In the genomic region with DNA sequence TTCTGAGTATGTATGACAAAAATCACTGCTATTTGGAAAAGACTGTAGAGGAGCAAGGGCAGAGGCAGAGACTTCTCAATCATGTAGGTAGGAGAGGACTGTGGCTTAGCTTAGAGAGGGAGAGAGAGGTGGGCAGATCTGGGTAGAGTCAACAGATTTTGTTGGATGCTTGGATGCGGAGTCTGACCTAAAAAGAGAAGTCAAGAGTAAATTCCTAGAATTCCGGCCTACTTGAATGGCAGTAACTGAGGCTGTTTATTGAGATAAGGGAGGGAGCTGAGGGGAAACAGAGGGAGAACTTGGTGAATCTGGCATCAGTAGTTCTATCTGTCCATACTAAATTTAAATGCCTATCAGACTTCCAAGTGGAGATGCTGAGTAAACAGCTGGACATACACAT, we compare ENCODE assay signal across 11 cellular contexts. TPM values are rescaled to one million over a fixed set of nuclear protein-coding genes. Genes with fewer than 3 reads are reported as not detected.
DNase-seq lines count a peak whose midpoint lies in the region; ATAC-seq, FAIRE-seq and TF ChIP-seq lines count a peak whose summit lies in the region.
"Had no signal": no experiment of that assay in that cellular context is flagged by ENCODE, and none has a peak within 500 bp of the region (broad histone marks: within the 10 kb centered on the region; RNA-seq: fewer than 3 reads in every experiment).

No MANE protein-coding gene starts in this region.

- H3K4me1 Mint-ChIP-seq in CD8-positive, alpha-beta memory T cell = peaks cover 15 to 34% (median 21%) of the 10 kb centered on the region in 3 donors
- peaks cover 24% of the 10 kb centered on the region for H3K4me1 Mint-ChIP-seq in neural crest cell

- in situ Hi-C loops in K562 (cut with MboI) = loop anchor here (25.0 kb wide), 1 partner anchor 1913 kb away; no protein-coding TSS in a partner anchor

- no peak overlapping the region for H2AFZ ChIP-seq in K562 (ENCODE audit: low read depth, low read length)

- H3K27me3 Mint-ChIP-seq in CD8-positive, alpha-beta memory T cell = no peaks in the 10 kb centered on the region
- H3K27me3 Mint-ChIP-seq in neural crest cell (ENCODE audit: low read depth) = no peaks in the 10 kb centered on the region

- no peaks in the 10 kb centered on the region for H3K9me3 Mint-ChIP-seq in CD8-positive, alpha-beta memory T cell
- H3K9me3 Mint-ChIP-seq in neural crest cell = peaks cover 2% of the 10 kb centered on the region

- intact Hi-C loops in K562 (cut with micrococcal nuclease) = no loop called here

- POLR2A ChIA-PET in CD8-positive, alpha-beta memory T cell (lab: Charles Lee) = interaction anchor here (1.3 kb wide), 1 partner anchor 23 kb away, joined by 3 read pairs; no protein-coding TSS in a partner anchor
- POLR2A ChIA-PET in K562 (lab: Yijun Ruan, JAX) (interaction anchor here (1.5 to 1.6 kb wide), 2 partner anchors 9 to 12 kb away, joined by 3 to 4 read pairs; no protein-coding TSS in a partner anchor), RWPE1 (lab: Yijun Ruan, JAX; ENCODE audit: low non-redundant PET) (no interaction called here)

- peak overlapping the region in 4 of 7 donors; percentile 3 to 76 (median 26) for H3K4me3 Mint-ChIP-seq in CD8-positive, alpha-beta memory T cell
- H3K4me3 Mint-ChIP-seq in neural crest cell = peak overlapping the region; percentile 74

- peaks cover 0 to 4% (median 0%) of the 10 kb centered on the region in 3 donors for H3K36me3 Mint-ChIP-seq in CD8-positive, alpha-beta memory T cell
- peaks cover 14% of the 10 kb centered on the region for H3K36me3 Mint-ChIP-seq in neural crest cell (ENCODE audit: low read depth)

- ATAC-seq in GM21717 (IDR thresholded peaks at IDR 0.05; ENCODE audit: unreplicated experiment) (peak; percentile 6), K562 (no peak), HG03460 (IDR thresholded peaks at IDR 0.05; ENCODE audit: unreplicated experiment) (no peak)

- no peak overlapping the region for H3K4me3 ChIP-seq in CD8-positive, alpha-beta memory T cell (ENCODE audit: low read length)
- no peak overlapping the region for H3K4me3 ChIP-seq in K562

- FAIRE-seq in K562 (lab: Jason Lieb, UNC) = peak; percentile 19

- no peaks in the 10 kb centered on the region for H3K9me1 ChIP-seq in K562 (ENCODE audit: control insufficient read depth, insufficient read depth, low read length)

- TF ChIP-seq EP300 in K562 (IDR thresholded peaks at IDR 0.05; ENCODE audit: low read length) = no peak

- TF ChIP-seq CTCF in K562 (IDR thresholded peaks at IDR 0.05 in 2 of 3, conservative IDR thresholded peaks at IDR 0.05 in 1 of 3; ENCODE audit: insufficient read depth in 2 of 3, low read depth in 1 of 3, low read length in 3 of 3) = no peak
- no peak for TF ChIP-seq CTCF in neural crest cell (conservative IDR thresholded peaks at IDR 0.05)
- no peak for TF ChIP-seq CTCF in RWPE1 (conservative IDR thresholded peaks at IDR 0.05; ENCODE audit: low read depth)

- no peaks in the 10 kb centered on the region for H4K20me1 ChIP-seq in K562 (replicated peaks; ENCODE audit: control insufficient read depth, insufficient read depth, low read length)

- CTCF ChIA-PET in CD8-positive, alpha-beta memory T cell (lab: Charles Lee) = no interaction called here
- CTCF ChIA-PET in K562 (lab: Yijun Ruan, JAX; ENCODE audit: low intra/inter-chr PET ratio) (no interaction called here), RWPE1 (lab: Yijun Ruan, JAX) (interaction anchor here (0.6 kb wide), 1 partner anchor 44 kb away, joined by 3 read pairs; no protein-coding TSS in a partner anchor)

- no peaks in the 10 kb centered on the region for H3K9me3 ChIP-seq in CD8-positive, alpha-beta memory T cell (ENCODE audit: low read length)
- no peaks in the 10 kb centered on the region for H3K9me3 ChIP-seq in K562 (replicated peaks; ENCODE audit: control insufficient read depth, insufficient read depth, low read depth, low read length)

- no peaks in the 10 kb centered on the region for H3K27me3 ChIP-seq in CD8-positive, alpha-beta memory T cell (ENCODE audit: insufficient read depth, low read length, poor library complexity, severe bottlenecking)
- H3K27me3 ChIP-seq in K562 (ENCODE audit: control insufficient read depth in 2 of 2, insufficient read depth in 2 of 2, low read length in 2 of 2) = no peaks in the 10 kb centered on the region

- H3K4me1 ChIP-seq in CD8-positive, alpha-beta memory T cell (ENCODE audit: insufficient read depth, low read length) = no peaks in the 10 kb centered on the region
- peaks cover 3 to 8% of the 10 kb centered on the region in 2 experiments; a peak in 2 of 5 replicates for H3K4me1 ChIP-seq in K562 (replicated peaks in 1 of 2; ENCODE audit: control insufficient read depth in 2 of 2, insufficient read depth in 2 of 2, low read length in 2 of 2)

- TF ChIP-seq POLR2A in K562 (conservative IDR thresholded peaks at IDR 0.05) = no peak

- no peaks in the 10 kb centered on the region for H3K79me2 ChIP-seq in K562 (ENCODE audit: control insufficient read depth, insufficient read depth, low read length)

- H3K9ac ChIP-seq in K562 (ENCODE audit: insufficient read depth in 1 of 2, low read depth in 2 of 2, low read length in 2 of 2) = no peak overlapping the region

- no peak for DNase-seq in CD8-positive, alpha-beta memory T cell
- DNase-seq in K562 (ENCODE audit: extremely low read depth in 1 of 4, low spot score in 3 of 4) (no peak), neural crest cell (ENCODE audit: low read depth, low spot score) (no peak), RWPE1 (ENCODE audit: low spot score) (no peak), kidney glomerular epithelial cell (lab: John Stamatoyannopoulos, UW) (no peak), DMS 273 treated with DMSO at 0.1 percent for 48 hours (lab: John Stamatoyannopoulos, UW) (no peak)
- DNase-seq: activated CD4-positive, alpha-beta T cell treated with anti-CD3 and anti-CD28 coated beads for 48 hours; NCI-H2029 treated with DMSO at 0.1 percent for 48 hours had no signal

- no TSS peak for BruUV-seq in K562 (replicated peaks; lab: Mats Ljungman, UMichigan)

- peak overlapping the region in 4 of 8 donors; percentile 11 to 77 (median 16) for H3K27ac Mint-ChIP-seq in CD8-positive, alpha-beta memory T cell
- no peak overlapping the region for H3K27ac Mint-ChIP-seq in neural crest cell (ENCODE audit: unreplicated experiment)

- H3K27ac ChIP-seq in CD8-positive, alpha-beta memory T cell (ENCODE audit: low read depth, low read length) = no peak overlapping the region
- H3K27ac ChIP-seq in K562 (ENCODE audit: extremely low read depth, low read depth, low read length) (no peak overlapping the region), RWPE1 (no peak overlapping the region)
- H3K27ac ChIP-seq: C4-2B had no signal

- no peak for TF ChIP-seq RAD21 in K562 (CRISPR knock-in tag; conservative IDR thresholded peaks at IDR 0.05 in 1 of 2, IDR thresholded peaks at IDR 0.05 in 1 of 2)

- H3K36me3 ChIP-seq in CD8-positive, alpha-beta memory T cell (ENCODE audit: insufficient read depth, low read length) = no peaks in the 10 kb centered on the region
- H3K36me3 ChIP-seq in K562 (ENCODE audit: control insufficient read depth, insufficient read depth, low read length) = peaks cover 15% of the 10 kb centered on the region; the same call in 2 of the 3 replicates

- no peak overlapping the region for H3K4me2 ChIP-seq in K562 (ENCODE audit: insufficient read depth, low read length)

- WGBS in K562 (ENCODE audit: insufficient coverage, low coverage, missing lambda C conversion rate) = 70% methylated on average over 2 of the region's 2 CpGs

RNA-seq across cellular contexts. Expression of a gene that starts 2.4 kb away (rescaled TPM):
- 1 to 10 TPM in 1 of 2 experiments, under 1 TPM in 1; 0.72 to 1.4 TPM for total RNA-seq in CD8-positive, alpha-beta memory T cell
- polyA plus RNA-seq in CD8-positive, alpha-beta memory T cell = 0.29 TPM
- total RNA-seq in K562 (2011; cell fraction: chromatin; rRNA removed; ENCODE audit: low replicate concordance) = 0.32 and 2.6 TPM in 2 replicates
- total RNA-seq in K562 (2011; cell fraction: nucleolus; rRNA removed) = 0.26 and 0.33 TPM in 2 replicates
- 0.95 and 2.5 TPM in 2 replicates for total RNA-seq in K562 (2011; cell fraction: nucleoplasm; rRNA removed)
- total RNA-seq in K562 (2014; rRNA removed) (0.41 and 0.69 TPM in 2 replicates), K562 (2014; rRNA removed; fragmentation: Illumina TruSeq; extraction: Trizol) (0.98 TPM in 1 of 2 replicates, not detected in the other), K562 (2015; rRNA removed; fragmentation: Illumina TruSeq; extraction: Trizol) (1.2 and 2.2 TPM in 2 replicates), K562 (2021) (1.7 and 2.1 TPM in 2 replicates), neural crest cell (1.4 and 1.9 TPM in 2 replicates)
- polyA plus RNA-seq in K562 (2011; rRNA removed) (0.17 TPM in 1 of 2 replicates, not detected in the other), K562 (2014; fragmentation: Illumina TruSeq; extraction: Trizol) (1.8 TPM in 1 of 2 replicates, not detected in the other), K562 (2014; fragmentation: Nextera tagmentation; extraction: Ambion mirVana) (1 to 10 TPM in 1 of 2 experiments, under 1 TPM in 1; 0.93 to 1.6 TPM), K562 (2014; rRNA removed) (0.15 and 0.38 TPM in 2 replicates)
- polyA plus RNA-seq in K562 (2011; cell fraction: cytosol; rRNA removed) = 0.01 and 0.03 TPM in 2 replicates
- polyA plus RNA-seq in K562 (2011; cell fraction: nucleus; rRNA removed) = 0.20 and 0.35 TPM in 2 replicates
- 1.1 and 1.2 TPM in 2 replicates for polyA plus RNA-seq in K562 (2012)
- 0.07 TPM in 1 of 2 replicates, not detected in the other for polyA minus RNA-seq in K562 (2011; rRNA and poly(A)+ RNA removed)
- polyA minus RNA-seq in K562 (2011; cell fraction: cytosol; rRNA and poly(A)+ RNA removed) = not detected in 2 replicates
- polyA minus RNA-seq in K562 (2011; cell fraction: nucleus; rRNA and poly(A)+ RNA removed) = 0.81 and 2.2 TPM in 2 replicates

RNA-seq across cellular contexts. Expression of a gene that starts 25.9 kb away (rescaled TPM):
- total RNA-seq in CD8-positive, alpha-beta memory T cell = 10 to 100 TPM; 47.7 to 47.8 TPM
- polyA plus RNA-seq in CD8-positive, alpha-beta memory T cell = 32.7 TPM
- total RNA-seq in K562 (2011; cell fraction: chromatin; rRNA removed; ENCODE audit: low replicate concordance) = 21.4 and 62.0 TPM in 2 replicates
- 22.8 and 31.2 TPM in 2 replicates for total RNA-seq in K562 (2011; cell fraction: nucleolus; rRNA removed)
- 53.7 and 91.9 TPM in 2 replicates for total RNA-seq in K562 (2011; cell fraction: nucleoplasm; rRNA removed)
- 91.6 and 93.4 TPM in 2 replicates for total RNA-seq in K562 (2014; rRNA removed)
- total RNA-seq in K562 (2014; rRNA removed; fragmentation: Illumina TruSeq; extraction: Trizol) = 45.7 and 54.6 TPM in 2 replicates
- 39.5 and 45.3 TPM in 2 replicates for total RNA-seq in K562 (2015; rRNA removed; fragmentation: Illumina TruSeq; extraction: Trizol)
- 52.4 and 57.9 TPM in 2 replicates for total RNA-seq in K562 (2021)
- 37.2 and 41.2 TPM in 2 replicates for polyA plus RNA-seq in K562 (2011; rRNA removed)
- polyA plus RNA-seq in K562 (2011; cell fraction: cytosol; rRNA removed) = 26.0 and 113 TPM in 2 replicates
- 9.5 and 12.7 TPM in 2 replicates for polyA plus RNA-seq in K562 (2011; cell fraction: nucleus; rRNA removed)
- 21.7 and 33.5 TPM in 2 replicates for polyA plus RNA-seq in K562 (2012)
- 25.0 and 30.2 TPM in 2 replicates for polyA plus RNA-seq in K562 (2014; fragmentation: Illumina TruSeq; extraction: Trizol)
- 10 to 100 TPM; 15.9 to 16.5 TPM for polyA plus RNA-seq in K562 (2014; fragmentation: Nextera tagmentation; extraction: Ambion mirVana)
- 34.3 and 41.7 TPM in 2 replicates for polyA plus RNA-seq in K562 (2014; rRNA removed)
- 63.0 and 74.7 TPM in 2 replicates for polyA minus RNA-seq in K562 (2011; rRNA and poly(A)+ RNA removed)
- 26.1 and 47.5 TPM in 2 replicates for polyA minus RNA-seq in K562 (2011; cell fraction: cytosol; rRNA and poly(A)+ RNA removed)
- polyA minus RNA-seq in K562 (2011; cell fraction: nucleus; rRNA and poly(A)+ RNA removed) = 18.4 and 34.0 TPM in 2 replicates
- total RNA-seq in neural crest cell = 52.4 and 56.5 TPM in 2 replicates

RNA-seq across cellular contexts. Expression of a gene that starts 55.3 kb away (rescaled TPM):
- total RNA-seq in CD8-positive, alpha-beta memory T cell = 10 to 100 TPM; 14.1 to 14.7 TPM
- 2.9 TPM for polyA plus RNA-seq in CD8-positive, alpha-beta memory T cell
- 5.6 and 16.4 TPM in 2 replicates for total RNA-seq in K562 (2011; cell fraction: chromatin; rRNA removed; ENCODE audit: low replicate concordance)
- total RNA-seq in K562 (2011; cell fraction: nucleolus; rRNA removed) = 2.7 and 4.2 TPM in 2 replicates
- 8.1 and 12.4 TPM in 2 replicates for total RNA-seq in K562 (2011; cell fraction: nucleoplasm; rRNA removed)
- total RNA-seq in K562 (2014; rRNA removed) (3.6 and 3.8 TPM in 2 replicates), K562 (2014; rRNA removed; fragmentation: Illumina TruSeq; extraction: Trizol) (4.3 and 5.2 TPM in 2 replicates), K562 (2015; rRNA removed; fragmentation: Illumina TruSeq; extraction: Trizol) (5.0 TPM in 2 replicates), K562 (2021) (5.1 and 6.0 TPM in 2 replicates), neural crest cell (16.3 and 17.6 TPM in 2 replicates)
- polyA plus RNA-seq in K562 (2011; rRNA removed) (9.3 and 9.7 TPM in 2 replicates), K562 (2014; fragmentation: Illumina TruSeq; extraction: Trizol) (4.7 and 5.1 TPM in 2 replicates), K562 (2014; fragmentation: Nextera tagmentation; extraction: Ambion mirVana) (1 to 10 TPM; 1.4 to 3.9 TPM), K562 (2014; rRNA removed) (3.2 and 3.5 TPM in 2 replicates)
- 1.9 and 5.3 TPM in 2 replicates for polyA plus RNA-seq in K562 (2011; cell fraction: cytosol; rRNA removed)
- polyA plus RNA-seq in K562 (2011; cell fraction: nucleus; rRNA removed) = 3.5 and 5.3 TPM in 2 replicates
- polyA plus RNA-seq in K562 (2012) = 2.8 and 3.1 TPM in 2 replicates
- 17.1 and 23.3 TPM in 2 replicates for polyA minus RNA-seq in K562 (2011; rRNA and poly(A)+ RNA removed)
- 4.6 and 5.3 TPM in 2 replicates for polyA minus RNA-seq in K562 (2011; cell fraction: cytosol; rRNA and poly(A)+ RNA removed)
- 5.1 and 11.6 TPM in 2 replicates for polyA minus RNA-seq in K562 (2011; cell fraction: nucleus; rRNA and poly(A)+ RNA removed)
